ENCODE assay signal across 4 cellular contexts in the genomic region with DNA sequence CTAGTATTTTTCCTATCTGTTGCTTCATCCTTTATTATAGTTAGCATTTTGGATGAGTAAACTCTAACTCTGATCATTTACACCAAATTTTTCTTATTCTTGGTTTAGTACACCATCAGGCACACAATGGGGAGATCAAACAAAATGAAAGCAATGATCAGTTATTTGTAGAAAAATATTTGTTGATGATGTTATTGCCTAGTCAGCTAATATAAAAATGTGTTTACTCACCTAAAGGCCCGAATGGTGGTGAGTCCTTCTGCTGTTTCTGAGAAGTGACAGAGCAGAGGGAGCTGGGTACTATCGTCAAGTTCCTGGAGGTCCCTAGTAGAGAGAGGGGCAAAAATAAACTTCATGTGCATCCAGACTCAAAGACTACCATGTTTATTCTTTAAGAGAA.
TF ChIP-seq lines count a peak whose summit lies in the region.

No MANE protein-coding gene starts in this region.

TF ChIP-seq in A549, 52 proteins besides CTCF, POLR2A, EP300 and RAD21:
- TF ChIP-seq PHF8 (IDR thresholded peaks at IDR 0.05; ENCODE audit: borderline replicate concordance, low read depth) (no peak), NFE2L2 (conservative IDR thresholded peaks at IDR 0.05; ENCODE audit: low read length) (no peak), MAFK (IDR thresholded peaks at IDR 0.05; ENCODE audit: partially characterized antibody) (peak; percentile 91)

TF ChIP-seq in IMR-90, 13 proteins besides CTCF, POLR2A, EP300 and RAD21:
- TF ChIP-seq, protein P1, sequence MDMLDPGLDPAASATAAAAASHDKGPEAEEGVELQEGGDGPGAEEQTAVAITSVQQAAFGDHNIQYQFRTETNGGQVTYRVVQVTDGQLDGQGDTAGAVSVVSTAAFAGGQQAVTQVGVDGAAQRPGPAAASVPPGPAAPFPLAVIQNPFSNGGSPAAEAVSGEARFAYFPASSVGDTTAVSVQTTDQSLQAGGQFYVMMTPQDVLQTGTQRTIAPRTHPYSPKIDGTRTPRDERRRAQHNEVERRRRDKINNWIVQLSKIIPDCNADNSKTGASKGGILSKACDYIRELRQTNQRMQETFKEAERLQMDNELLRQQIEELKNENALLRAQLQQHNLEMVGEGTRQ (IDR thresholded peaks at IDR 0.05; ENCODE audit: low read depth, low read length): no peak
- TF ChIP-seq RCOR1 (IDR thresholded peaks at IDR 0.05; ENCODE audit: insufficient replicate concordance, low read length) (no peak), BHLHE40 (IDR thresholded peaks at IDR 0.05; ENCODE audit: low read depth, low read length) (no peak), MXI1 (IDR thresholded peaks at IDR 0.05; ENCODE audit: borderline replicate concordance, low read depth, low read length) (no peak), MAFK (IDR thresholded peaks at IDR 0.05; ENCODE audit: low read depth, low read length) (peak; percentile 91), MAZ (IDR thresholded peaks at IDR 0.05; ENCODE audit: borderline replicate concordance, low read depth, low read length) (no peak), CHD1 (IDR thresholded peaks at IDR 0.05; ENCODE audit: low read depth, low read length) (no peak), FOS (IDR thresholded peaks at IDR 0.05; ENCODE audit: low read depth, low read length) (no peak)
- TF ChIP-seq, protein P2, sequence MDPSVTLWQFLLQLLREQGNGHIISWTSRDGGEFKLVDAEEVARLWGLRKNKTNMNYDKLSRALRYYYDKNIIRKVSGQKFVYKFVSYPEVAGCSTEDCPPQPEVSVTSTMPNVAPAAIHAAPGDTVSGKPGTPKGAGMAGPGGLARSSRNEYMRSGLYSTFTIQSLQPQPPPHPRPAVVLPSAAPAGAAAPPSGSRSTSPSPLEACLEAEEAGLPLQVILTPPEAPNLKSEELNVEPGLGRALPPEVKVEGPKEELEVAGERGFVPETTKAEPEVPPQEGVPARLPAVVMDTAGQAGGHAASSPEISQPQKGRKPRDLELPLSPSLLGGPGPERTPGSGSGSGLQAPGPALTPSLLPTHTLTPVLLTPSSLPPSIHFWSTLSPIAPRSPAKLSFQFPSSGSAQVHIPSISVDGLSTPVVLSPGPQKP (IDR thresholded peaks at IDR 0.05; ENCODE audit: borderline replicate concordance, low read depth, low read length): no peak

TF ChIP-seq in H1, 55 proteins besides CTCF, POLR2A, EP300 and RAD21:
- TF ChIP-seq SAP30 (IDR thresholded peaks at IDR 0.05; ENCODE audit: insufficient read depth, insufficient replicate concordance, low read length): no peak
- no peak for TF ChIP-seq RFX5 (IDR thresholded peaks at IDR 0.05; ENCODE audit: borderline replicate concordance, low read depth, low read length)
- TF ChIP-seq MAFK (IDR thresholded peaks at IDR 0.05; ENCODE audit: low read depth, low read length): peak; percentile 31; the same call in 1 of the 2 replicates

TF ChIP-seq in HEK293T, 16 proteins besides CTCF, POLR2A, EP300 and RAD21:
- TF ChIP-seq CTBP1 (IDR thresholded peaks at IDR 0.05; ENCODE audit: borderline replicate concordance) (no peak), ELF4 (IDR thresholded peaks at IDR 0.05) (no peak), LEF1 (IDR thresholded peaks at IDR 0.05; ENCODE audit: borderline replicate concordance) (no peak), NFRKB (IDR thresholded peaks at IDR 0.05) (no peak), FOXA1 (IDR thresholded peaks at IDR 0.05) (no peak), BHLHE40 (IDR thresholded peaks at IDR 0.05; ENCODE audit: borderline replicate concordance) (no peak), PKNOX1 (IDR thresholded peaks at IDR 0.05) (no peak), L3MBTL2 (conservative IDR thresholded peaks at IDR 0.05) (no peak), SP1 (IDR thresholded peaks at IDR 0.05) (no peak), SUZ12 (IDR thresholded peaks at IDR 0.05) (no peak), TARDBP (IDR thresholded peaks at IDR 0.05) (no peak), FOXM1 (IDR thresholded peaks at IDR 0.05; ENCODE audit: borderline replicate concordance) (no peak)
TF ChIP-seq in HEK293T: peak in this region for 0.
